Comparison of ENCODE assay signal across 1 cellular context in the genomic region with DNA sequence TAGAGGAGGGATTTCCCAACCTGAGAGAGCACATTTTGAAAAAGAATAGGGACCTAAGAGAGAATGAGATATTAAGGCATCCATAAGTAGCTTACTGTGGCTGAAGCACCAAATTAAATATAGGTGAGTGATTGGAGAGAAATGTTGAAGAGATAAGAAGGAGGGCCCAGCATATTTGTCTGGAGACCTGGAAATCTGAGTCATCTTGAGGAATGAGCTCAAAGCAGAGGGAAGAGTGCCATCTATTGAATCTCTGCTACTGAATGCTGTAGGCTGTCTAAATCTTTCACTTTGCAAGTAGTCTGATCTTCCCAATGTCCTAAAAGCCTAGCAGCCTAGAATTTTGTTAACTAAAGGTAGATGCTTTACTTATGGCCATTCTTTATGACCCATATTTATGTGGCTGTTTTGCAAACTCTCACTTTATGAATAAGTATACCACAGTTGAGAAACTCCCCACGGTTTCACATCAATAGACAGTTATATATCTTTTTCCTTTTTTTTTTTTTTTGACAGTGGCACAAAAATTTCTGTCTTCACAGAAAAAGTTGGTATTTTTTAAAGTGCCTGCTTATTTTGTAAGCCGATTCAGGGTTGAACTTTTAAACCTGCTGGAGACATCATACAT.
TF ChIP-seq lines count a peak whose summit lies in the region.

No MANE protein-coding gene starts in this region.

TF ChIP-seq in H1, 55 proteins besides CTCF, POLR2A, EP300 and RAD21 (continued from another document):
- TF ChIP-seq, protein P1, sequence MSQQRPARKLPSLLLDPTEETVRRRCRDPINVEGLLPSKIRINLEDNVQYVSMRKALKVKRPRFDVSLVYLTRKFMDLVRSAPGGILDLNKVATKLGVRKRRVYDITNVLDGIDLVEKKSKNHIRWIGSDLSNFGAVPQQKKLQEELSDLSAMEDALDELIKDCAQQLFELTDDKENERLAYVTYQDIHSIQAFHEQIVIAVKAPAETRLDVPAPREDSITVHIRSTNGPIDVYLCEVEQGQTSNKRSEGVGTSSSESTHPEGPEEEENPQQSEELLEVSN (IDR thresholded peaks at IDR 0.05): no peak
- TF ChIP-seq RNF2 (IDR thresholded peaks at IDR 0.05; ENCODE audit: borderline replicate concordance, low read depth, low read length, missing control alignments, poor library complexity, severe bottlenecking) (no peak), TBP (IDR thresholded peaks at IDR 0.05; ENCODE audit: low read depth, low read length) (no peak), JUN (IDR thresholded peaks at IDR 0.05; ENCODE audit: low read depth, low read length) (no peak)
